Comparison of ENCODE assay signal across 21 cellular contexts in the genomic region with DNA sequence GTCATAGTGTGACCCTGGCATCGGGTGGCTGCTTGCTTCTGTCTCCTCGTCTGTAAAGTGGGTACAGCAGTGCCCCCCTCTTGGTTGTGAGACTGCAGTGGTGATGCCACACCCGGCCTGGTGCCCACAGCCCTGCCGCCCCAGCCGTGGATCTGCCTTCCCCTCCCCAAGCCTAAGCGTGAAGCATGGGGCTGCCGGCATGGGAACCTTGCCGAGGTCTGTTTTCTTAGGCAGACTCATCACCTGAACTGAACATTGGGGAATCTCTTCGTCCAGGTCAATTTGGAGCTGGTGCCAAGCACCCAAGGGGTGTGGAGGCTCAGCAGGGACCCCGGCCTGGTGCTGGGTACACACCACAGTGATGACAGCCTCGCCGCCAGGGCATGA.
DNase-seq lines count a peak whose midpoint lies in the region; ATAC-seq and TF ChIP-seq lines count a peak whose summit lies in the region.
"Had no signal": no experiment of that assay in that cellular context is flagged by ENCODE, and none has a peak within 500 bp of the region (broad histone marks: within the 10 kb centered on the region; RNA-seq: fewer than 3 reads in every experiment).

No MANE protein-coding gene starts in this region.

- H3K9me3 ChIP-seq in BLaER1 (no peaks in the 10 kb centered on the region), SJCRH30 (replicated peaks) (no peaks in the 10 kb centered on the region), neuronal stem cell (replicated peaks in 1 of 2; ENCODE audit: control insufficient read depth in 2 of 2, insufficient read depth in 1 of 2, low read depth in 1 of 2, low read length in 2 of 2) (no peaks in the 10 kb centered on the region), thyroid gland (no peaks in the 10 kb centered on the region)
- H3K9me3 ChIP-seq: Caco-2 had no signal

- H3K36me3 ChIP-seq in BLaER1: no peaks in the 10 kb centered on the region
- no peaks in the 10 kb centered on the region for H3K36me3 ChIP-seq in SJCRH30
- H3K36me3 ChIP-seq in neuronal stem cell (replicated peaks in 1 of 2; ENCODE audit: control insufficient read depth in 2 of 2, insufficient read depth in 2 of 2, low read length in 2 of 2): no peaks in the 10 kb centered on the region
- no peaks in the 10 kb centered on the region for H3K36me3 ChIP-seq in thyroid gland

- H3K27ac ChIP-seq in BLaER1 (peak overlapping the region; percentile 24; the same call in 1 of the 2 replicates), SJCRH30 (peak overlapping the region; percentile 47; the same call in 1 of the 2 replicates), dorsolateral prefrontal cortex (peak overlapping the region in 50 of 59 donors; percentile 7 to 94 (median 78)), neuronal stem cell (replicated peaks; ENCODE audit: low read length) (no peak overlapping the region), thyroid gland (no peak overlapping the region)
- H3K27ac ChIP-seq: RWPE1 had no signal

- no peak overlapping the region for H3K4me2 ChIP-seq in BLaER1
- no peak overlapping the region for H3K4me2 ChIP-seq in neuronal stem cell (ENCODE audit: insufficient read depth, low read length, poor library complexity, severe bottlenecking)

- peak overlapping the region; percentile 96 for H2AK5ac ChIP-seq in neuronal stem cell (ENCODE audit: low read depth, low read length)

- peak overlapping the region; percentile 61 for H2BK120ac ChIP-seq in neuronal stem cell (ENCODE audit: low read depth, low read length)

- no peak overlapping the region for H3K9ac ChIP-seq in BLaER1
- no peak overlapping the region for H3K9ac ChIP-seq in neuronal stem cell (ENCODE audit: low read depth, low read length, poor library complexity)

- no peak overlapping the region for H4K8ac ChIP-seq in neuronal stem cell (ENCODE audit: low read depth, low read length)

- peak overlapping the region; percentile 25 for H3K14ac ChIP-seq in neuronal stem cell (ENCODE audit: low read length)

- intact Hi-C loops in dorsolateral prefrontal cortex (cut with DNase I) (loop anchor here in 1 of 2 donors (10.0 kb wide), 1 partner anchor 479 kb away; no protein-coding TSS in a partner anchor), thyroid gland (cut with DNase I) (no loop called here)

- TF ChIP-seq CTCF in dorsolateral prefrontal cortex (IDR thresholded peaks at IDR 0.05 in 54 of 56, conservative IDR thresholded peaks at IDR 0.05 in 2 of 56; ENCODE audit: low read depth in 1 of 56, partially characterized antibody in 56 of 56) (peak in 1 of 56 donors; percentile 9), thyroid gland (IDR thresholded peaks at IDR 0.05) (no peak)

- H2BK15ac ChIP-seq in neuronal stem cell (ENCODE audit: low read length): peak overlapping the region; percentile 87

- no peaks in the 10 kb centered on the region for H4K20me1 ChIP-seq in BLaER1

- no peak for TF ChIP-seq POLR2A in thyroid gland (IDR thresholded peaks at IDR 0.05)

- H3K4me3 ChIP-seq in BLaER1: no peak overlapping the region
- no peak overlapping the region for H3K4me3 ChIP-seq in SJCRH30
- H3K4me3 ChIP-seq in dorsolateral prefrontal cortex: no peak overlapping the region
- H3K4me3 ChIP-seq in neuronal stem cell (ENCODE audit: low read length in 2 of 2): no peak overlapping the region
- no peak overlapping the region for H3K4me3 ChIP-seq in thyroid gland (replicated peaks in 1 of 3)

- H4K91ac ChIP-seq in neuronal stem cell (ENCODE audit: low read depth, low read length, poor library complexity): peak overlapping the region; percentile 30

- no peaks in the 10 kb centered on the region for H3K79me1 ChIP-seq in neuronal stem cell (ENCODE audit: low read depth, low read length)

- DNase-seq in SJCRH30 (no peak), dorsolateral prefrontal cortex (peak in 1 of 10 donors; percentile 24), neuronal stem cell (ENCODE audit: low spot score) (no peak), HCEC 1CT (no peak), thyroid gland (no peak)
- DNase-seq: Caco-2; CD4-positive, alpha-beta memory T cell; DMS 273 treated with DMSO at 0.1 percent for 48 hours; DND-41; GOT3; IMR-90; NCI-H1105; NCI-H146; NCI-H2029; NCI-H226; NCI-H510A treated with DMSO at 0.1 percent for 48 hours; NCI-H748 treated with DMSO at 0.1 percent for 48 hours had no signal

- WGBS in neuronal stem cell (ENCODE audit: extremely low coverage in 2 of 2, insufficient read length in 2 of 2, insufficient replicate concordance in 1 of 2), 2 donors: no CpG with 5 or more reads among the region's 12 CpGs
- WGBS in thyroid gland, 2 donors: 68 to 85% methylated on average over 5 to 9 of the region's 12 CpGs

- ATAC-seq in GM18519 (IDR thresholded peaks at IDR 0.05; ENCODE audit: low FRiP score, unreplicated experiment): no peak
- ATAC-seq: HCT116 had no signal

- peak overlapping the region; percentile 47 for H2BK5ac ChIP-seq in neuronal stem cell (ENCODE audit: low read length)

- peak overlapping the region; percentile 86 for H3K18ac ChIP-seq in neuronal stem cell (ENCODE audit: low read length)

- no peak overlapping the region for H2AFZ ChIP-seq in neuronal stem cell (ENCODE audit: low read length)

- no peak overlapping the region for H2BK12ac ChIP-seq in neuronal stem cell (ENCODE audit: low read length)

- no peaks in the 10 kb centered on the region for H3K27me3 ChIP-seq in BLaER1
- no peaks in the 10 kb centered on the region for H3K27me3 ChIP-seq in SJCRH30
- H3K27me3 ChIP-seq in dorsolateral prefrontal cortex: no peaks in the 10 kb centered on the region
- no peaks in the 10 kb centered on the region for H3K27me3 ChIP-seq in neuronal stem cell (ENCODE audit: control insufficient read depth in 3 of 3, insufficient read depth in 3 of 3, low read depth in 1 of 3, low read length in 3 of 3)
- no peaks in the 10 kb centered on the region for H3K27me3 ChIP-seq in thyroid gland

- no peak overlapping the region for H3K4ac ChIP-seq in neuronal stem cell (ENCODE audit: low read length)

- H3K4me1 ChIP-seq in BLaER1 (peaks cover 44% of the 10 kb centered on the region), SJCRH30 (peaks cover 45% of the 10 kb centered on the region), neuronal stem cell (ENCODE audit: control insufficient read depth in 2 of 2, insufficient read depth in 1 of 2, low read depth in 1 of 2, low read length in 2 of 2) (peaks cover 0 to 24% of the 10 kb centered on the region in 2 donors), thyroid gland (peaks cover 5 to 8% of the 10 kb centered on the region in 2 donors)
- H3K4me1 ChIP-seq: Caco-2 had no signal

- peak overlapping the region; percentile 10 for H3K23ac ChIP-seq in neuronal stem cell (ENCODE audit: low read depth, low read length, poor library complexity)

Comparison
In these comparisons a context has a peak if more than half of its experiments do, and no peak if none do; other contexts are left out.
1. H3K27ac ChIP-seq: peak in BLaER1 (single experiment), SJCRH30 (single experiment) and dorsolateral prefrontal cortex (50 of 59); none in neuronal stem cell (single experiment) and thyroid gland (0 of 3).